ENCODE assay signal across 18 cellular contexts in the genomic region with DNA sequence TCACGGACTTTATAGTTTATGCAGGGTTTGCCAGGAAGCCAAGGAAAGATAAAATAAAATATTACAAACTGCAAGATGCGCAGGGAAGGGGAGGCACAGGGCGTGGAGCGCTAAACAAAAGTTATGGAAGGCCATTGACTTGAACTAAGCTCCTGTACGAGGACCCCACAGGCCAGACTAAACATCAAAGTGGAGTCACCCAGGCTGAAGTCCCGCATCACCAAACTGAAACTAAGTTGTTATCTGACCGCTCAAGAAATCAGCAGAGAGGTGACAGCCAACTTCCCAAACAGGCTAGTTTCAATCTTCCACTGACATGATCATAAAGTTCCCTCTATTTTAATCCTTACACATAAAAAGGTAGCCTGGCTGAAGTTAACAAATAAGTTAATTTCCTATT.
"Had no signal": no experiment of that assay in that cellular context is flagged by ENCODE, and none has a peak within 500 bp of the region (broad histone marks: within the 10 kb centered on the region; RNA-seq: fewer than 3 reads in every experiment).

No MANE protein-coding gene starts in this region.

- H3K4me2 ChIP-seq: hepatocyte had no signal

- H3K4me3 Mint-ChIP-seq: activated CD4-positive, alpha-beta T cell treated with anti-CD3 and anti-CD28 coated beads, Interleukin-2, amount 10 ng/mL, durations not matched to agents 7 days and 5 days; activated CD8-positive, alpha-beta T cell treated with anti-CD3 and anti-CD28 coated beads, Interleukin-2, amount 10 ng/mL, durations not matched to agents 7 days and 5 days; activated naive CD8-positive, alpha-beta T cell treated with anti-CD3 and anti-CD28 coated beads, Interleukin-2, amount 10 ng/mL, durations not matched to agents 7 days and 5 days; activated T-cell treated with anti-CD3 and anti-CD28 coated beads, Interleukin-2, amount 50 U/mL, for 24 hours; effector memory CD8-positive, alpha-beta T cell; mesothelial cell of epicardium; nephron; T-helper 2 cell treated with Interferon-gamma antibody and Interleukin-4, amounts not matched to agents 5 μg/mL and 100 μg/mL, for 36 hours had no signal

- H3K9me3 ChIP-seq: stomach, upper lobe of left lung had no signal

- H3K27me3 ChIP-seq: foreskin keratinocyte, hepatocyte, stomach, upper lobe of left lung had no signal

- H3K4me1 Mint-ChIP-seq: activated CD4-positive, alpha-beta T cell treated with anti-CD3 and anti-CD28 coated beads, Interleukin-2, amount 10 ng/mL, durations not matched to agents 7 days and 5 days; mesothelial cell of epicardium; nephron had no signal

- H3K27me3 Mint-ChIP-seq: activated CD4-positive, alpha-beta T cell treated with anti-CD3 and anti-CD28 coated beads, Interleukin-2, amount 10 ng/mL, durations not matched to agents 7 days and 5 days; activated T-cell treated with anti-CD3 and anti-CD28 coated beads, Interleukin-2, amount 50 U/mL, for 24 hours; effector memory CD8-positive, alpha-beta T cell had no signal

- H3K4me3 ChIP-seq: hepatocyte, stomach, upper lobe of left lung had no signal

- H3K79me2 ChIP-seq: hepatocyte had no signal

- H2AFZ ChIP-seq: hepatocyte had no signal

- H3K27ac Mint-ChIP-seq: activated CD4-positive, alpha-beta T cell treated with anti-CD3 and anti-CD28 coated beads, Interleukin-2, amount 10 ng/mL, durations not matched to agents 7 days and 5 days; activated CD8-positive, alpha-beta T cell treated with anti-CD3 and anti-CD28 coated beads, Interleukin-2, amount 10 ng/mL, durations not matched to agents 7 days and 5 days; activated naive CD8-positive, alpha-beta T cell treated with anti-CD3 and anti-CD28 coated beads, Interleukin-2, amount 10 ng/mL, durations not matched to agents 7 days and 5 days; activated T-cell treated with anti-CD3 and anti-CD28 coated beads, Interleukin-2, amount 50 U/mL, for 24 hours; activated T-helper 2 cell treated with anti-CD3 and anti-CD28 coated beads, Interferon-gamma antibody, Interleukin-2, Interleukin-4, amounts not matched to agents 10 μg/mL and 5 μg/mL and 100 μg/mL, durations not matched to agents 14 hours and 24 hours and 36 hours; mesothelial cell of epicardium; nephron; progenitor cell of endocrine pancreas; T-helper 2 cell treated with Interferon-gamma antibody and Interleukin-4, amounts not matched to agents 5 μg/mL and 100 μg/mL, for 36 hours had no signal

- H3K9me3 Mint-ChIP-seq: activated CD4-positive, alpha-beta T cell treated with anti-CD3 and anti-CD28 coated beads, Interleukin-2, amount 10 ng/mL, durations not matched to agents 7 days and 5 days; activated naive CD8-positive, alpha-beta T cell treated with anti-CD3 and anti-CD28 coated beads, Interleukin-2, amount 10 ng/mL, durations not matched to agents 7 days and 5 days; activated T-cell treated with anti-CD3 and anti-CD28 coated beads, Interleukin-2, amount 50 U/mL, for 24 hours; activated T-helper 2 cell treated with anti-CD3 and anti-CD28 coated beads, Interferon-gamma antibody, Interleukin-2, Interleukin-4, amounts not matched to agents 10 μg/mL and 5 μg/mL and 100 μg/mL, durations not matched to agents 14 hours and 24 hours and 36 hours; effector memory CD8-positive, alpha-beta T cell; mesothelial cell of epicardium; nephron; T-helper 2 cell treated with Interferon-gamma antibody and Interleukin-4, amounts not matched to agents 5 μg/mL and 100 μg/mL, for 36 hours had no signal

- H3K36me3 ChIP-seq: stomach, upper lobe of left lung had no signal

- H3K36me3 Mint-ChIP-seq: activated naive CD8-positive, alpha-beta T cell treated with anti-CD3 and anti-CD28 coated beads, Interleukin-2, amount 10 ng/mL, durations not matched to agents 7 days and 5 days; mesothelial cell of epicardium had no signal

- H3K4me1 ChIP-seq: foreskin keratinocyte, stomach, upper lobe of left lung had no signal

- DNase-seq: activated CD4-positive, alpha-beta T cell treated with anti-CD3 and anti-CD28 coated beads, Interleukin-2, amount 10 ng/mL, durations not matched to agents 7 days and 5 days; activated CD8-positive, alpha-beta T cell treated with anti-CD3 and anti-CD28 coated beads, Interleukin-2, amount 10 ng/mL, durations not matched to agents 7 days and 5 days; activated naive CD4-positive, alpha-beta T cell treated with Interleukin-2 at 50 U/mL for 16 hours; activated naive CD8-positive, alpha-beta T cell treated with anti-CD3 and anti-CD28 coated beads, Interleukin-2, amount 10 ng/mL, durations not matched to agents 7 days and 5 days; activated T-cell treated with anti-CD3 and anti-CD28 coated beads, Interleukin-2, amount 50 U/mL, for 24 hours; effector memory CD8-positive, alpha-beta T cell; foreskin keratinocyte; left colon; stimulated activated CD4-positive, alpha-beta T cell treated with anti-CD3 and anti-CD28 coated beads, Interleukin-4, amount 100 ng/mL, for 1 hour; stomach; upper lobe of left lung had no signal

- H3K27ac ChIP-seq: foreskin keratinocyte, hepatocyte, stomach, upper lobe of left lung had no signal

- ATAC-seq: activated CD4-positive, CD25-positive, alpha-beta regulatory T cell treated with anti-CD3 and anti-CD28 coated beads, Interleukin-2, amount 50 U/mL, for 24 hours; activated CD8-positive, alpha-beta T cell treated with anti-CD3 and anti-CD28 coated beads, Interleukin-2, amount 10 ng/mL, durations not matched to agents 7 days and 5 days; effector memory CD8-positive, alpha-beta T cell; foreskin keratinocyte; left colon had no signal
